Comparison of ENCODE assay signal across 18 cellular contexts in the genomic region with DNA sequence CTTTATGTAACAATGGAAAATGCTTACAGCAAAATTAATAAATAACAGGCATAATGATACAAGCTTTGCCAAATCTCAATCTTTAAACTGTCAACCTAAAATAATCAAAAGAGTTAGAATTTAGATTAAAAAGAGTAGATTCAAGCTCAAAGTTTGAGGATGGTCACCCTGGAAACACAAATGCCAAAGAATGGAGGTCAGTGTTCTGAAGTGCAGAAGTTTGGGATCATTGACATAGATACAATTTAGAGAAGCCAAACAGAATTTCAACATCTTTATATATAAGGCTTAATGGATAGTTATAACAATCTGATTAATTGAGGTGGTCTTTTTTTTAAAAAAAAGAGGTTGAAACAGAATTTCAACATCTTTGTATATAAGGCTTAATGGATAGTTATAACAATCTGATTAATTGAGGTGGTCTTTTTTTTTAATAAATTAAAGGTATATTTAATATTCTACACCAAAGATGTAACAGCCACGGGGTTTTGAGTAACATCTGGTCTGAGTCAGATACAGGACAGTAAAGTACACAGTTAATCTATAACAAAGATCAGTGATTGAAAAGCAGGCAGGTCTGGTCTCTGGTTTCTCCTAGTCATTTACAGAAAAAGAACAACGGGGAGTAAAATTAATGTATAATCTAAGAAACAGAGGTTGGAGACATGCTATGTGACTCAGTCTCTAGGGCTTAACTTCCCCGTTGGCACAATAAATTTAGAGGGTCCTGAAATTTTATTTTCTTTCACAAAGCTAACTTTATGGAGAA.
A peak's percentile ranks its signal among the peaks of the same experiment; 100 is the strongest.
DNase-seq lines count a peak whose midpoint lies in the region; ATAC-seq and TF ChIP-seq lines count a peak whose summit lies in the region.
"Had no signal": no experiment of that assay in that cellular context is flagged by ENCODE, and none has a peak within 500 bp of the region (broad histone marks: within the 10 kb centered on the region; RNA-seq: fewer than 3 reads in every experiment).

No MANE protein-coding gene starts in this region.

- H3K4me3 ChIP-seq in stomach, result no peak overlapping the region
- H3K4me3 ChIP-seq in naive thymus-derived CD4-positive, alpha-beta T cell (ENCODE audit: low read length), result no peak overlapping the region
- H3K4me3 ChIP-seq: colonic mucosa, skin epidermis, thyroid gland had no signal

- intact Hi-C loops in stomach (cut with DNase I; ENCODE audit: low total_unique reads), result no loop called here
- intact Hi-C loops in naive thymus-derived CD4-positive, alpha-beta T cell (cut with micrococcal nuclease), result no loop called here

- no peak for TF ChIP-seq POLR2A in stomach (IDR thresholded peaks at IDR 0.05)

- CTCF ChIA-PET in naive thymus-derived CD4-positive, alpha-beta T cell (lab: Charles Lee), result interaction anchor here (1.2 kb wide), 1 partner anchor 13 kb away, joined by 3 read pairs; no protein-coding TSS in a partner anchor

- H3K4me1 ChIP-seq in stomach, result no peaks in the 10 kb centered on the region
- H3K4me1 ChIP-seq in naive thymus-derived CD4-positive, alpha-beta T cell (ENCODE audit: control insufficient read depth in 2 of 2, insufficient read depth in 2 of 2, low read length in 2 of 2), result no peaks in the 10 kb centered on the region
- H3K4me1 ChIP-seq: colonic mucosa, thyroid gland had no signal

- H3K36me3 Mint-ChIP-seq in osteocyte (ENCODE audit: unreplicated experiment), result no peaks in the 10 kb centered on the region
- no peaks in the 10 kb centered on the region for H3K36me3 Mint-ChIP-seq in naive thymus-derived CD4-positive, alpha-beta T cell
- H3K36me3 Mint-ChIP-seq: activated naive CD8-positive, alpha-beta T cell treated with anti-CD3 and anti-CD28 coated beads for 36 hours; immature natural killer cell; natural killer cell had no signal

- H3K27me3 ChIP-seq in stomach, result no peaks in the 10 kb centered on the region
- no peaks in the 10 kb centered on the region for H3K27me3 ChIP-seq in naive thymus-derived CD4-positive, alpha-beta T cell (ENCODE audit: control insufficient read depth in 2 of 2, insufficient read depth in 2 of 2, low read length in 2 of 2)
- H3K27me3 ChIP-seq: colonic mucosa, thyroid gland had no signal

- ATAC-seq in GM18499 (IDR thresholded peaks at IDR 0.05; ENCODE audit: insufficient read depth, unreplicated experiment), result peak; percentile 79
- ATAC-seq in GM21381 (IDR thresholded peaks at IDR 0.05; ENCODE audit: unreplicated experiment), result peak; percentile 97
- ATAC-seq in HG02973 (IDR thresholded peaks at IDR 0.05; ENCODE audit: unreplicated experiment), result peak; percentile 99
- peak; percentile 57 for ATAC-seq in HG03565 (IDR thresholded peaks at IDR 0.05; ENCODE audit: unreplicated experiment)
- no peak for ATAC-seq in naive thymus-derived CD4-positive, alpha-beta T cell
- ATAC-seq: natural killer cell had no signal

- TF ChIP-seq CTCF in osteocyte (IDR thresholded peaks at IDR 0.05), result no peak
- no peak for TF ChIP-seq CTCF in stomach (IDR thresholded peaks at IDR 0.05)

- 47 to 62% (median 52%) methylated on average over 3 of the region's 3 CpGs for WGBS in stomach, 5 donors

- H3K36me3 ChIP-seq in stomach, result no peaks in the 10 kb centered on the region
- no peaks in the 10 kb centered on the region for H3K36me3 ChIP-seq in naive thymus-derived CD4-positive, alpha-beta T cell (ENCODE audit: control insufficient read depth in 2 of 3, insufficient read depth in 3 of 3, low read length in 3 of 3)
- H3K36me3 ChIP-seq: colonic mucosa, thyroid gland had no signal

- no peak overlapping the region for H3K27ac Mint-ChIP-seq in osteocyte (ENCODE audit: unreplicated experiment)
- H3K27ac Mint-ChIP-seq in naive thymus-derived CD4-positive, alpha-beta T cell, result no peak overlapping the region
- H3K27ac Mint-ChIP-seq: activated naive CD8-positive, alpha-beta T cell treated with anti-CD3 and anti-CD28 coated beads for 36 hours; immature natural killer cell; natural killer cell had no signal

- H3K27me3 Mint-ChIP-seq in osteocyte (ENCODE audit: unreplicated experiment), result peaks cover 3% of the 10 kb centered on the region
- no peaks in the 10 kb centered on the region for H3K27me3 Mint-ChIP-seq in naive thymus-derived CD4-positive, alpha-beta T cell
- H3K27me3 Mint-ChIP-seq: activated naive CD8-positive, alpha-beta T cell treated with anti-CD3 and anti-CD28 coated beads for 36 hours had no signal

- no peaks in the 10 kb centered on the region for H3K9me3 ChIP-seq in stomach
- no peaks in the 10 kb centered on the region for H3K9me3 ChIP-seq in naive thymus-derived CD4-positive, alpha-beta T cell (ENCODE audit: control insufficient read depth in 2 of 3, low read length in 3 of 3)
- H3K9me3 ChIP-seq: colonic mucosa, thyroid gland had no signal

- no peak overlapping the region for H3K4me3 Mint-ChIP-seq in osteocyte (ENCODE audit: unreplicated experiment)
- no peak overlapping the region for H3K4me3 Mint-ChIP-seq in naive thymus-derived CD4-positive, alpha-beta T cell
- H3K4me3 Mint-ChIP-seq: activated naive CD8-positive, alpha-beta T cell treated with anti-CD3 and anti-CD28 coated beads for 36 hours; immature natural killer cell; natural killer cell had no signal

- POLR2A ChIA-PET in naive thymus-derived CD4-positive, alpha-beta T cell (lab: Charles Lee), result no interaction called here

- no peak for TF ChIP-seq EP300 in stomach (IDR thresholded peaks at IDR 0.05)

- H3K9me3 Mint-ChIP-seq in osteocyte (ENCODE audit: unreplicated experiment), result no peaks in the 10 kb centered on the region
- peaks cover 0 to 13% (median 2%) of the 10 kb centered on the region in 11 donors for H3K9me3 Mint-ChIP-seq in naive thymus-derived CD4-positive, alpha-beta T cell
- H3K9me3 Mint-ChIP-seq: activated naive CD8-positive, alpha-beta T cell treated with anti-CD3 and anti-CD28 coated beads for 36 hours had no signal

- H3K27ac ChIP-seq in stomach, result no peak overlapping the region
- H3K27ac ChIP-seq in naive thymus-derived CD4-positive, alpha-beta T cell (ENCODE audit: low read depth, low read length), result no peak overlapping the region
- H3K27ac ChIP-seq: colonic mucosa, skin epidermis, thyroid gland had no signal

- no peak for DNase-seq in activated CD4-positive, alpha-beta T cell treated with anti-CD3 and anti-CD28 coated beads for 4 hours
- DNase-seq in osteocyte (ENCODE audit: extremely low spot score, unreplicated experiment) (no peak), stomach (no peak)
- no peak for DNase-seq in naive thymus-derived CD4-positive, alpha-beta T cell
- DNase-seq: activated naive CD8-positive, alpha-beta T cell treated with anti-CD3 and anti-CD28 coated beads for 36 hours; colonic mucosa; DMS79; immature natural killer cell; MM.1S; natural killer cell; NCI-H446; Right ventricle myocardium superior; thyroid gland had no signal

- H3K4me1 Mint-ChIP-seq in osteocyte (ENCODE audit: unreplicated experiment), result no peaks in the 10 kb centered on the region
- no peaks in the 10 kb centered on the region for H3K4me1 Mint-ChIP-seq in naive thymus-derived CD4-positive, alpha-beta T cell
- H3K4me1 Mint-ChIP-seq: activated naive CD8-positive, alpha-beta T cell treated with anti-CD3 and anti-CD28 coated beads for 36 hours; immature natural killer cell; natural killer cell had no signal
